Comparison of ENCODE assay signal across 1 cellular context in genomic region chr2:195477248-195477995, GRCh38.
TF ChIP-seq lines count a peak whose summit lies in the region.

No MANE protein-coding gene starts in this region.

TF ChIP-seq in GM23338, 12 proteins besides CTCF, POLR2A, EP300 and RAD21 (continued from another document):
- no peak for TF ChIP-seq ZNF462 (CRISPR knock-in tag; IDR thresholded peaks at IDR 0.05)
- TF ChIP-seq STAT1 (IDR thresholded peaks at IDR 0.05; ENCODE audit: unreplicated experiment): no peak
- no peak for TF ChIP-seq REST (IDR thresholded peaks at IDR 0.05; ENCODE audit: unreplicated experiment)
